ENCODE assay signal across 11 cellular contexts in the genomic region with DNA sequence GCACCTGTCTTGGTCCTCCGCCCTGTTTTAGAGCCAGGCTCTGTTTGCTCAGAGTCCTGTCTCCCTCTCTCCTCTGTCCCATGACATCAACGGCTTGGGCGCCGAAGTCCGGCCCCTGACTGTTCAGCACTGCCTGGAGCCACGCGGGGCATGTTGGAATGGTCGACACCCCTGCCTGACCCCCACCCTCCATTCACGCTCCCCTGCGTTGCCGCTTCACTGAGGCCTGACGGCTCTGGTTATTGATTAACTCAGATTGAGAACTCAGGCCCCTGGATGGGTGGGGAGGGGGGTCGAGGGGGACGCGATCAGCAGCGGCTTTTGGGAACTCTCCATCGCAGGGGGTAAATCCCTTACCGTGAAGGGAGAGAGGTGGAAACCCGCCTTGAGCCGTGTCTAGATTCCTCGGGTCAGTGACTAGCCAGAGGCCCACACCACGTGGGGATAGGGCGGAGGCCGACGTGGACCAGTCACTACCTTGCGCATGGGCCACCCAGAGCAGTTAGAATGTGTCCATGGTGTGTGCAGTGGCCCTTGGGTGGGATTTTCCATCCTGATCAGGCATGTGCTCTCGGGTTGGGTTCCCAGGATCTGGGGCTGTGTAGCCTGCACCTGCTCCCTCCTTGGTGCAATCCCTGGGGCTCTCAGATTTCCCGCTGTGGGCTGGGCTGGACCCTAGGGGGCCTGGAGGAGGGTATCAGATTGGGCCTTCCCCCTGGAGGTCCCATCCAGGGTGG. TPM values are rescaled to one million over a fixed set of nuclear protein-coding genes. Genes with fewer than 3 reads are reported as not detected.
A peak's percentile ranks its signal among the peaks of the same experiment; 100 is the strongest.
DNase-seq lines count a peak whose midpoint lies in the region; ATAC-seq and TF ChIP-seq lines count a peak whose summit lies in the region.
"Had no signal": no experiment of that assay in that cellular context is flagged by ENCODE, and none has a peak within 500 bp of the region (broad histone marks: within the 10 kb centered on the region; RNA-seq: fewer than 3 reads in every experiment).

No MANE protein-coding gene starts in this region.

- H3K9ac ChIP-seq in colonic mucosa (ENCODE audit: low read depth in 2 of 2, low read length in 2 of 2) (no peak overlapping the region), mesenchymal stem cell (ENCODE audit: low read length) (no peak overlapping the region)

- no peak overlapping the region for H4K91ac ChIP-seq in mesenchymal stem cell (ENCODE audit: low read length)

- no peak overlapping the region for H3K4ac ChIP-seq in mesenchymal stem cell (ENCODE audit: low read depth in 1 of 2, low read length in 2 of 2)

- TF ChIP-seq EP300 in suprapubic skin (IDR thresholded peaks at IDR 0.05) = no peak

- peak overlapping the region; percentile 88 for H3K4me2 ChIP-seq in mesenchymal stem cell (ENCODE audit: low read length, poor library complexity, severe bottlenecking)

- no peaks in the 10 kb centered on the region for H3K36me3 ChIP-seq in colonic mucosa
- H3K36me3 ChIP-seq in mesenchymal stem cell (ENCODE audit: control insufficient read depth in 1 of 2, insufficient read depth in 2 of 2, low read depth in 1 of 2, low read length in 2 of 2) = no peaks in the 10 kb centered on the region
- no peaks in the 10 kb centered on the region for H3K36me3 ChIP-seq in suprapubic skin

- H2BK5ac ChIP-seq in mesenchymal stem cell (ENCODE audit: low read depth, low read length, poor library complexity, severe bottlenecking) = no peak overlapping the region

- peaks cover 7% of the 10 kb centered on the region for H3K4me1 Mint-ChIP-seq in activated naive CD4-positive, alpha-beta T cell treated with anti-CD3 and anti-CD28 coated beads, Interleukin-2, amount 10 ng/mL, durations not matched to agents 7 days and 5 days

- H2AFZ ChIP-seq in mesenchymal stem cell (ENCODE audit: low read depth, low read length) = no peak overlapping the region

- no peak overlapping the region for H4K8ac ChIP-seq in mesenchymal stem cell (ENCODE audit: low read length)

- no peaks in the 10 kb centered on the region for H3K9me3 Mint-ChIP-seq in activated naive CD4-positive, alpha-beta T cell treated with anti-CD3 and anti-CD28 coated beads, Interleukin-2, amount 10 ng/mL, durations not matched to agents 7 days and 5 days
- H3K9me3 Mint-ChIP-seq: activated CD4-positive, alpha-beta T cell treated with anti-CD3 and anti-CD28 coated beads, Interleukin-2, amount 10 ng/mL, durations not matched to agents 24 days and 14 days had no signal

- H3K9me3 ChIP-seq in colonic mucosa (no peaks in the 10 kb centered on the region), mesenchymal stem cell (ENCODE audit: control insufficient read depth, low read length) (no peaks in the 10 kb centered on the region), suprapubic skin (no peaks in the 10 kb centered on the region)

- no peak overlapping the region for H2BK12ac ChIP-seq in mesenchymal stem cell (ENCODE audit: low read length in 2 of 2)

- H3K27ac ChIP-seq in colonic mucosa (no peak overlapping the region), mesenchymal stem cell (ENCODE audit: low read length, poor library complexity, severe bottlenecking) (no peak overlapping the region), suprapubic skin (no peak overlapping the region)

- H2BK120ac ChIP-seq in mesenchymal stem cell (ENCODE audit: low read depth, low read length) = no peak overlapping the region

- H3K4me3 ChIP-seq in colonic mucosa (peak overlapping the region; percentile 42), mesenchymal stem cell (ENCODE audit: insufficient read depth in 1 of 2, low read depth in 1 of 2, low read length in 2 of 2) (peak overlapping the region in 1 of 2 experiments; percentile 60), suprapubic skin (peak overlapping the region; percentile 60)

- no peak for DNase-seq in activated naive CD4-positive, alpha-beta T cell treated with anti-CD3 and anti-CD28 coated beads, Interleukin-2, amount 10 ng/mL, durations not matched to agents 7 days and 5 days
- no peak for DNase-seq in activated naive CD4-positive, alpha-beta T cell treated with anti-CD3 and anti-CD28 coated beads, Interleukin-2, amount 50 U/mL, for 16 hours
- no peak for DNase-seq in colonic mucosa
- no peak for DNase-seq in mesenchymal stem cell
- no peak for DNase-seq in suprapubic skin (ENCODE audit: low spot score in 2 of 2)
- DNase-seq in NCI-H1092 (lab: John Stamatoyannopoulos, UW) = no peak
- no peak for DNase-seq in activated CD4-positive, alpha-beta T cell treated with anti-CD3 and anti-CD28 coated beads, Interleukin-2, amount 50 U/mL, for 4 hours
- DNase-seq: activated CD4-positive, alpha-beta T cell treated with anti-CD3 and anti-CD28 coated beads, Interleukin-2, amount 10 ng/mL, durations not matched to agents 24 days and 14 days; NCI-H2029 treated with DMSO at 0.1 percent for 48 hours; RPMI8226 had no signal

- TF ChIP-seq CTCF in colonic mucosa (IDR thresholded peaks at IDR 0.05) (no peak), suprapubic skin (IDR thresholded peaks at IDR 0.05) (no peak)

- peak overlapping the region; percentile 38 for H3K4me3 Mint-ChIP-seq in activated naive CD4-positive, alpha-beta T cell treated with anti-CD3 and anti-CD28 coated beads, Interleukin-2, amount 10 ng/mL, durations not matched to agents 7 days and 5 days
- H3K4me3 Mint-ChIP-seq: activated CD4-positive, alpha-beta T cell treated with anti-CD3 and anti-CD28 coated beads, Interleukin-2, amount 10 ng/mL, durations not matched to agents 24 days and 14 days had no signal

- TF ChIP-seq POLR2A in suprapubic skin (IDR thresholded peaks at IDR 0.05) = no peak

- ATAC-seq in HG02678 (IDR thresholded peaks at IDR 0.05; ENCODE audit: unreplicated experiment) = no peak

- H3K27ac Mint-ChIP-seq in activated naive CD4-positive, alpha-beta T cell treated with anti-CD3 and anti-CD28 coated beads, Interleukin-2, amount 10 ng/mL, durations not matched to agents 7 days and 5 days = no peak overlapping the region

- no peaks in the 10 kb centered on the region for H3K36me3 Mint-ChIP-seq in activated naive CD4-positive, alpha-beta T cell treated with anti-CD3 and anti-CD28 coated beads, Interleukin-2, amount 10 ng/mL, durations not matched to agents 7 days and 5 days

- H3K18ac ChIP-seq in mesenchymal stem cell (ENCODE audit: low read depth in 1 of 2, low read length in 2 of 2) = no peak overlapping the region

- peaks cover 75% of the 10 kb centered on the region for H3K27me3 Mint-ChIP-seq in activated naive CD4-positive, alpha-beta T cell treated with anti-CD3 and anti-CD28 coated beads, Interleukin-2, amount 10 ng/mL, durations not matched to agents 7 days and 5 days

- H3K4me1 ChIP-seq in colonic mucosa = peaks cover 3% of the 10 kb centered on the region
- H3K4me1 ChIP-seq in mesenchymal stem cell (ENCODE audit: control insufficient read depth, insufficient read depth, low read depth, low read length) = peaks cover 33% of the 10 kb centered on the region
- H3K4me1 ChIP-seq in suprapubic skin = peaks cover 17% of the 10 kb centered on the region

- no peak overlapping the region for H3K23ac ChIP-seq in mesenchymal stem cell (ENCODE audit: low read length in 2 of 2)

- WGBS in mesenchymal stem cell = 57% methylated on average over 22 of the region's 28 CpGs
- WGBS in suprapubic skin = 65% methylated on average over 22 of the region's 28 CpGs

- no peak overlapping the region for H2BK15ac ChIP-seq in mesenchymal stem cell (ENCODE audit: low read depth, poor library complexity, severe bottlenecking)

- no peak overlapping the region for H2AK5ac ChIP-seq in mesenchymal stem cell (ENCODE audit: low read length, severe bottlenecking)

- intact Hi-C loops in colonic mucosa (cut with DNase I) = no loop called here

- H3K27me3 ChIP-seq in colonic mucosa = peaks cover 37% of the 10 kb centered on the region
- H3K27me3 ChIP-seq in mesenchymal stem cell (ENCODE audit: control insufficient read depth in 1 of 2, insufficient read depth in 1 of 2, low read length in 2 of 2) = peaks cover 62 to 84% of the 10 kb centered on the region in 2 experiments
- peaks cover 49% of the 10 kb centered on the region for H3K27me3 ChIP-seq in suprapubic skin

- H3K79me1 ChIP-seq in mesenchymal stem cell (replicated peaks; ENCODE audit: low read length, poor library complexity, severe bottlenecking) = no peaks in the 10 kb centered on the region

- H3K14ac ChIP-seq in mesenchymal stem cell (ENCODE audit: low read length in 2 of 2) = no peak overlapping the region

- CTCF ChIA-PET in activated naive CD4-positive, alpha-beta T cell treated with anti-CD3 and anti-CD28 coated beads, Interleukin-2, amount 10 ng/mL, durations not matched to agents 7 days and 5 days (lab: Charles Lee) = no interaction called here

RNA-seq across cellular contexts. Expression of a gene that starts 1.0 kb away (rescaled TPM):
- total RNA-seq in colonic mucosa (under 1 TPM in 1 of 2 donors, not detected in 1; 0.27 TPM), suprapubic skin (1 to 10 TPM in 1 of 4 donors, under 1 TPM in 2, not detected in 1; 0.64 to 1.3 (median 0.81) TPM)
- 0.12 TPM for polyA plus RNA-seq in mesenchymal stem cell (2013, experiment 1 of 2)
- polyA plus RNA-seq in mesenchymal stem cell (2013, experiment 2 of 2) = 0.18 TPM
- total RNA-seq: activated CD4-positive, alpha-beta T cell treated with anti-CD3 and anti-CD28 coated beads, Interleukin-2, amount 10 ng/mL, durations not matched to agents 24 days and 14 days had no signal

RNA-seq across cellular contexts. Expression of a gene that starts 25.0 kb away (rescaled TPM):
- total RNA-seq in colonic mucosa = 100 to 1,000 TPM; 158 to 163 TPM
- polyA plus RNA-seq in mesenchymal stem cell (2013, experiment 1 of 2) = not detected
- polyA plus RNA-seq in mesenchymal stem cell (2013, experiment 2 of 2) = not detected
- 100 to 1,000 TPM in 3 of 4 donors, 10 to 100 TPM in 1; 64.6 to 187 (median 134) TPM for total RNA-seq in suprapubic skin
- total RNA-seq: activated CD4-positive, alpha-beta T cell treated with anti-CD3 and anti-CD28 coated beads, Interleukin-2, amount 10 ng/mL, durations not matched to agents 24 days and 14 days had no signal

RNA-seq across cellular contexts. Expression of a gene that starts 30.2 kb away (rescaled TPM):
- 10 to 100 TPM; 21.4 to 58.7 TPM for total RNA-seq in colonic mucosa
- 20.8 TPM for polyA plus RNA-seq in mesenchymal stem cell (2013, experiment 1 of 2)
- polyA plus RNA-seq in mesenchymal stem cell (2013, experiment 2 of 2) = 19.7 TPM
- total RNA-seq in suprapubic skin = 100 to 1,000 TPM in 1 of 4 donors, 10 to 100 TPM in 3; 73.4 to 127 (median 83.8) TPM

RNA-seq across cellular contexts. Expression of a gene that starts 56.1 kb away (rescaled TPM):
- total RNA-seq in colonic mucosa = under 1 TPM in 1 of 2 donors, not detected in 1; 0.13 TPM
- polyA plus RNA-seq in mesenchymal stem cell (2013, experiment 1 of 2) = 0.01 TPM
- not detected for polyA plus RNA-seq in mesenchymal stem cell (2013, experiment 2 of 2)
- total RNA-seq in suprapubic skin = 1 to 10 TPM in 1 of 4 donors, under 1 TPM in 3; 0.15 to 1.5 (median 0.36) TPM
- total RNA-seq: activated CD4-positive, alpha-beta T cell treated with anti-CD3 and anti-CD28 coated beads, Interleukin-2, amount 10 ng/mL, durations not matched to agents 24 days and 14 days had no signal
